1 cellular context compared by ENCODE assay signal in genomic region chr16:71777329-71777728, GRCh38.
TF ChIP-seq lines count a peak whose summit lies in the region.

No MANE protein-coding gene starts in this region.

TF ChIP-seq in GM12878, 131 proteins besides CTCF, POLR2A, EP300 and RAD21:
- TF ChIP-seq PRDM15 (CRISPR knock-in tag; IDR thresholded peaks at IDR 0.05) = no peak
- no peak for TF ChIP-seq RFX5 (IDR thresholded peaks at IDR 0.05; ENCODE audit: low read depth, low read length)
- TF ChIP-seq RAD51 (IDR thresholded peaks at IDR 0.05) = no peak
- TF ChIP-seq ZNF274 (IDR thresholded peaks at IDR 0.05; ENCODE audit: insufficient read depth, insufficient read length) = no peak
- TF ChIP-seq BCL11A (IDR thresholded peaks at IDR 0.05; ENCODE audit: low read depth, low read length) = no peak
- TF ChIP-seq GABPA (IDR thresholded peaks at IDR 0.05; ENCODE audit: low read depth) = no peak
- TF ChIP-seq ZNF207 (IDR thresholded peaks at IDR 0.05; ENCODE audit: borderline replicate concordance) = no peak
- no peak for TF ChIP-seq ZBTB11 (CRISPR knock-in tag; IDR thresholded peaks at IDR 0.05)
- TF ChIP-seq ZNF622 (IDR thresholded peaks at IDR 0.05) = no peak
- no peak for TF ChIP-seq ZBED1 (IDR thresholded peaks at IDR 0.05; ENCODE audit: borderline replicate concordance)
TF ChIP-seq in GM12878: peak in this region for 0.
